ENCODE assay signal across 8 cellular contexts in genomic region chr18:48951448-48952286, GRCh38. TPM values are rescaled to one million over a fixed set of nuclear protein-coding genes. Genes with fewer than 3 reads are reported as not detected.
DNase-seq lines count a peak whose midpoint lies in the region; ATAC-seq, FAIRE-seq and TF ChIP-seq lines count a peak whose summit lies in the region.

No MANE protein-coding gene starts in this region.

- H3K4me3 Mint-ChIP-seq in T-helper 2 cell treated with Interferon-gamma antibody and Interleukin-4, amounts not matched to agents 5 μg/mL and 100 μg/mL, for 36 hours = peak overlapping the region; percentile 94
- H3K4me3 Mint-ChIP-seq in astrocyte (ENCODE audit: unreplicated experiment) = peak overlapping the region; percentile 98

- H3K9me3 ChIP-seq in astrocyte (ENCODE audit: insufficient read depth, low read depth, low read length) = no peaks in the 10 kb centered on the region

- no peaks in the 10 kb centered on the region for H3K9me3 Mint-ChIP-seq in T-helper 2 cell treated with Interferon-gamma antibody and Interleukin-4, amounts not matched to agents 5 μg/mL and 100 μg/mL, for 36 hours
- no peaks in the 10 kb centered on the region for H3K9me3 Mint-ChIP-seq in astrocyte (ENCODE audit: unreplicated experiment)

- peaks cover 42% of the 10 kb centered on the region for H3K4me1 Mint-ChIP-seq in T-helper 2 cell treated with Interferon-gamma antibody and Interleukin-4, amounts not matched to agents 5 μg/mL and 100 μg/mL, for 36 hours (ENCODE audit: low read depth)
- H3K4me1 Mint-ChIP-seq in astrocyte (ENCODE audit: low read depth, unreplicated experiment) = peaks cover 22% of the 10 kb centered on the region

- H3K36me3 Mint-ChIP-seq in T-helper 2 cell treated with Interferon-gamma antibody and Interleukin-4, amounts not matched to agents 5 μg/mL and 100 μg/mL, for 36 hours (ENCODE audit: low read depth) = peaks cover 24% of the 10 kb centered on the region
- peaks cover 28% of the 10 kb centered on the region for H3K36me3 Mint-ChIP-seq in astrocyte (ENCODE audit: low read depth, unreplicated experiment)

- peak overlapping the region; percentile 100 for H3K4me2 ChIP-seq in astrocyte (ENCODE audit: low read length)

- H3K27ac ChIP-seq in astrocyte (ENCODE audit: low read depth, low read length) = peak overlapping the region; percentile 98

- peak overlapping the region; percentile 99 for H3K4me3 ChIP-seq in astrocyte (ENCODE audit: insufficient read depth, low read depth, low read length)

- H3K27me3 ChIP-seq in astrocyte (ENCODE audit: insufficient read depth, low read length) = no peaks in the 10 kb centered on the region

- H2AFZ ChIP-seq in astrocyte (ENCODE audit: low read depth, low read length) = no peak overlapping the region

- peak; percentile 82 for TF ChIP-seq POLR2A in GM15510 (IDR thresholded peaks at IDR 0.05; ENCODE audit: borderline replicate concordance, extremely low read depth, insufficient read length)

- no peak for TF ChIP-seq CTCF in astrocyte (IDR thresholded peaks at IDR 0.05; ENCODE audit: insufficient read depth, low read depth, low read length)

- peak; percentile 41 for ATAC-seq in HG02840 (IDR thresholded peaks at IDR 0.05; ENCODE audit: low FRiP score, unreplicated experiment)

- FAIRE-seq in astrocyte (lab: Jason Lieb, UNC) = no peak

- H3K9ac ChIP-seq in astrocyte (ENCODE audit: low read length) = peak overlapping the region; percentile 97

- peak overlapping the region; percentile 73 for H3K27ac Mint-ChIP-seq in T-helper 2 cell treated with Interferon-gamma antibody and Interleukin-4, amounts not matched to agents 5 μg/mL and 100 μg/mL, for 36 hours
- peak overlapping the region; percentile 99 for H3K27ac Mint-ChIP-seq in astrocyte (ENCODE audit: unreplicated experiment)

- peak; percentile 90 for DNase-seq in NCI-H146 treated with DMSO at 0.1 percent for 48 hours (lab: John Stamatoyannopoulos, UW; ENCODE audit: unreplicated experiment)
- peak; percentile 74 for DNase-seq in T-helper 2 cell treated with Interferon-gamma antibody and Interleukin-4, amounts not matched to agents 5 μg/mL and 100 μg/mL, for 36 hours (ENCODE audit: low spot score)
- DNase-seq in astrocyte (ENCODE audit: low read depth) = peak; percentile 80
- peak; percentile 90 for DNase-seq in hepatic stellate cell (ENCODE audit: low spot score)
- DNase-seq in renal cortical epithelial cell (ENCODE audit: low read depth) = peak; percentile 82
- no peak for DNase-seq in COLO829 (ENCODE audit: low spot score)

- peaks cover 17% of the 10 kb centered on the region for H3K36me3 ChIP-seq in astrocyte (ENCODE audit: insufficient read depth, low read length)

- peaks cover 51% of the 10 kb centered on the region for H3K79me2 ChIP-seq in astrocyte (ENCODE audit: insufficient read depth, low read length)

- peaks cover 44% of the 10 kb centered on the region for H4K20me1 ChIP-seq in astrocyte (ENCODE audit: insufficient read depth, low read length)

- peaks cover 2% of the 10 kb centered on the region for H3K27me3 Mint-ChIP-seq in T-helper 2 cell treated with Interferon-gamma antibody and Interleukin-4, amounts not matched to agents 5 μg/mL and 100 μg/mL, for 36 hours (ENCODE audit: low read depth)
- no peaks in the 10 kb centered on the region for H3K27me3 Mint-ChIP-seq in astrocyte (ENCODE audit: low read depth, unreplicated experiment)

- peaks cover 38% of the 10 kb centered on the region for H3K4me1 ChIP-seq in astrocyte (ENCODE audit: insufficient read depth, low read length)

RNA-seq across cellular contexts. Expression of gene SMAD7, which starts 0.9 kb away (rescaled TPM):
- 62.9 and 76.2 TPM in 2 replicates for total RNA-seq in astrocyte
- 46.2 and 71.3 TPM in 2 replicates for total RNA-seq in renal cortical epithelial cell
